In genomic region chr4:2260336-2261109, GRCh38 we compare ENCODE assay signal across 8 cellular contexts. TPM values are rescaled to one million over a fixed set of nuclear protein-coding genes. Genes with fewer than 3 reads are reported as not detected.
DNase-seq lines count a peak whose midpoint lies in the region; ATAC-seq and TF ChIP-seq lines count a peak whose summit lies in the region.

No MANE protein-coding gene starts in this region.

- no peak for TF ChIP-seq CTCF in mesothelial cell of epicardium (IDR thresholded peaks at IDR 0.05; ENCODE audit: unreplicated experiment)

- peak; percentile 1 for DNase-seq in stimulated activated CD4-positive, alpha-beta T cell treated with anti-CD3 and anti-CD28 coated beads, Interleukin-4, amount 100 ng/mL, for 1 hour
- no peak for DNase-seq in stimulated activated CD4-positive, alpha-beta T cell treated with anti-CD3 and anti-CD28 coated beads, Interleukin-2, amount 100 ng/mL, for 24 hours
- DNase-seq in mesothelial cell of epicardium (ENCODE audit: low spot score in 2 of 2, unreplicated experiment in 2 of 2), result peak; percentile 17 to 37
- DNase-seq in aorta, result peak; percentile 57 to 78
- DNase-seq in NCI-H510A (lab: John Stamatoyannopoulos, UW), result no peak
- DNase-seq in NCI-H524 (lab: John Stamatoyannopoulos, UW), result no peak
- DNase-seq in superior temporal gyrus (ENCODE audit: extremely low spot score), result no peak

- ATAC-seq in aorta (ENCODE audit: low FRiP score), result no peak

- H3K27me3 Mint-ChIP-seq in dendritic cell treated with granulocyte-macrophage colony-stimulating factor and Interleukin-4, amounts not matched to agents 40 ng/mL and 50 ng/mL, for 4 days, result no peaks in the 10 kb centered on the region
- H3K27me3 Mint-ChIP-seq in mesothelial cell of epicardium (ENCODE audit: low read depth), result no peaks in the 10 kb centered on the region

- H3K36me3 ChIP-seq in aorta (ENCODE audit: control insufficient read depth in 1 of 2, insufficient read depth in 2 of 2, low read length in 1 of 2), result no peaks in the 10 kb centered on the region

- H3K4me1 Mint-ChIP-seq in dendritic cell treated with granulocyte-macrophage colony-stimulating factor and Interleukin-4, amounts not matched to agents 40 ng/mL and 50 ng/mL, for 4 days (ENCODE audit: low read depth), result peaks cover 34% of the 10 kb centered on the region
- peaks cover 9% of the 10 kb centered on the region for H3K4me1 Mint-ChIP-seq in mesothelial cell of epicardium

- intact Hi-C loops in dendritic cell treated with granulocyte-macrophage colony-stimulating factor and Interleukin-4, amounts not matched to agents 40 ng/mL and 50 ng/mL, for 4 days (cut with micrococcal nuclease), result loop anchor here (5.0 kb wide), 1 partner anchor 157 kb away; the partner anchor contains the start of genes CFAP99 and ZFYVE28
- intact Hi-C loops in aorta (cut with DNase I), result loop anchor here (5.0 to 10.0 kb wide), 2 partner anchors 154 to 157 kb away; partner anchors contain the start of genes CFAP99 (in 2 of the 2) and ZFYVE28 (in 2 of the 2)

- peak overlapping the region in 1 of 2 donors; percentile 54 for H3K27ac ChIP-seq in aorta (ENCODE audit: low read depth in 1 of 2, low read length in 2 of 2)

- H3K9me3 Mint-ChIP-seq in dendritic cell treated with granulocyte-macrophage colony-stimulating factor and Interleukin-4, amounts not matched to agents 40 ng/mL and 50 ng/mL, for 4 days, result no peaks in the 10 kb centered on the region
- H3K9me3 Mint-ChIP-seq in mesothelial cell of epicardium, result no peaks in the 10 kb centered on the region

- H3K4me3 Mint-ChIP-seq in dendritic cell treated with granulocyte-macrophage colony-stimulating factor and Interleukin-4, amounts not matched to agents 40 ng/mL and 50 ng/mL, for 4 days, result peak overlapping the region; percentile 80
- H3K4me3 Mint-ChIP-seq in mesothelial cell of epicardium, result peak overlapping the region; percentile 72

- H3K27me3 ChIP-seq in aorta (ENCODE audit: control insufficient read depth in 1 of 2, insufficient read depth in 2 of 2, low read length in 1 of 2), result no peaks in the 10 kb centered on the region

- H3K9me3 ChIP-seq in aorta (ENCODE audit: control insufficient read depth, low read length), result no peaks in the 10 kb centered on the region

- H3K27ac Mint-ChIP-seq in dendritic cell treated with granulocyte-macrophage colony-stimulating factor and Interleukin-4, amounts not matched to agents 40 ng/mL and 50 ng/mL, for 4 days, result no peak overlapping the region
- H3K27ac Mint-ChIP-seq in mesothelial cell of epicardium, result no peak overlapping the region

- peaks cover 54% of the 10 kb centered on the region for H3K36me3 Mint-ChIP-seq in dendritic cell treated with granulocyte-macrophage colony-stimulating factor and Interleukin-4, amounts not matched to agents 40 ng/mL and 50 ng/mL, for 4 days (ENCODE audit: low read depth)
- H3K36me3 Mint-ChIP-seq in mesothelial cell of epicardium, result no peaks in the 10 kb centered on the region

- peak overlapping the region; percentile 73 to 81 for H3K4me3 ChIP-seq in aorta (ENCODE audit: low read length in 2 of 2)

- 6 to 13% methylated on average over 23 of the region's 23 CpGs for WGBS in aorta, 2 donors

- H3K4me1 ChIP-seq in aorta (ENCODE audit: control insufficient read depth in 1 of 2, insufficient read depth in 2 of 2, low read length in 2 of 2), result no peaks in the 10 kb centered on the region

RNA-seq across cellular contexts. Expression of gene MXD4, which starts 1.4 kb away (rescaled TPM):
- total RNA-seq in mesothelial cell of epicardium (95.2 to 104 TPM (median 99.4 TPM) in 3 replicates), aorta (10 to 100 TPM; 45.7 to 75.4 TPM)
- polyA plus RNA-seq in aorta, result 10 to 100 TPM; 36.9 to 75.1 TPM

RNA-seq across cellular contexts. Expression of gene HAUS3, which starts 18.6 kb away (rescaled TPM):
- total RNA-seq in mesothelial cell of epicardium (15.4 to 16.9 TPM (median 16.6 TPM) in 3 replicates), aorta (10 to 100 TPM; 11.1 to 16.2 TPM)
- polyA plus RNA-seq in aorta, result 1 to 10 TPM; 3.8 to 9.2 TPM

RNA-seq across cellular contexts. Expression of gene POLN, which starts 18.6 kb away (rescaled TPM):
- total RNA-seq in mesothelial cell of epicardium (3.7 to 5.8 TPM (median 4.5 TPM) in 3 replicates), aorta (1 to 10 TPM; 3.2 to 6.6 TPM)
- 1 to 10 TPM in 1 of 2 donors, not detected in 1; 7.0 TPM for polyA plus RNA-seq in aorta

Comparison
In these comparisons a context has a peak if more than half of its experiments do, and no peak if none do; other contexts are left out.
1. DNase-seq: peak in stimulated activated CD4-positive, alpha-beta T cell treated with anti-CD3 and anti-CD28 coated beads, Interleukin-4, amount 100 ng/mL, for 1 hour (single experiment), mesothelial cell of epicardium (2 of 2) and aorta (2 of 2); none in stimulated activated CD4-positive, alpha-beta T cell treated with anti-CD3 and anti-CD28 coated beads, Interleukin-2, amount 100 ng/mL, for 24 hours (0 of 2), NCI-H510A (single experiment), NCI-H524 (0 of 2) and superior temporal gyrus (single experiment).